10 cellular contexts compared by ENCODE assay signal in genomic region chr10:119401671-119402395, GRCh38.
DNase-seq lines count a peak whose midpoint lies in the region; ATAC-seq and TF ChIP-seq lines count a peak whose summit lies in the region.
"Had no signal": no experiment of that assay in that cellular context is flagged by ENCODE, and none has a peak within 500 bp of the region (broad histone marks: within the 10 kb centered on the region; RNA-seq: fewer than 3 reads in every experiment).

No MANE protein-coding gene starts in this region.

- DNase-seq in MG63 (peak; percentile 96), cardiac fibroblast (ENCODE audit: low read depth in 2 of 2) (peak; percentile 89 to 99), lower leg skin (ENCODE audit: low spot score in 2 of 2) (peak; percentile 79 to 94), upper lobe of right lung (no peak), NCI-H526 treated with DMSO at 0.1 percent for 48 hours (lab: John Stamatoyannopoulos, UW) (no peak), foreskin melanocyte (no peak), dorsolateral prefrontal cortex (no peak)
- no peak for DNase-seq in stimulated activated CD4-positive, alpha-beta T cell treated with anti-CD3 and anti-CD28 coated beads, Interleukin-4, amount 100 ng/mL, for 4 hours
- DNase-seq: caudate nucleus; NK-92 treated with Interleukin-12 subunit alpha and Interleukin-12 subunit beta, amount 100 ng/mL, for 24 hours had no signal

- WGBS in lower leg skin, 2 donors, result 43 to 50% methylated on average over 14 of the region's 14 CpGs

- H3K36me3 ChIP-seq in MG63 (no peaks in the 10 kb centered on the region), upper lobe of right lung (peaks cover 3% of the 10 kb centered on the region)

- TF ChIP-seq POLR2A in lower leg skin (IDR thresholded peaks at IDR 0.05), result no peak

- no peak for TF ChIP-seq CTCF in cardiac fibroblast (IDR thresholded peaks at IDR 0.05; ENCODE audit: low read depth, low read length)
- TF ChIP-seq CTCF in lower leg skin (IDR thresholded peaks at IDR 0.05), result no peak
- TF ChIP-seq CTCF in upper lobe of right lung (IDR thresholded peaks at IDR 0.05), result no peak
- no peak for TF ChIP-seq CTCF in dorsolateral prefrontal cortex (IDR thresholded peaks at IDR 0.05 in 54 of 56, conservative IDR thresholded peaks at IDR 0.05 in 2 of 56; ENCODE audit: low read depth in 1 of 56, partially characterized antibody in 56 of 56)

- H3K27ac ChIP-seq in upper lobe of right lung, result peak overlapping the region; percentile 26
- no peak overlapping the region for H3K27ac ChIP-seq in dorsolateral prefrontal cortex

- H3K9me3 ChIP-seq in MG63 (no peaks in the 10 kb centered on the region), upper lobe of right lung (no peaks in the 10 kb centered on the region)

- H3K4me1 ChIP-seq in upper lobe of right lung, result peaks cover 26% of the 10 kb centered on the region

- intact Hi-C loops in lower leg skin (cut with DNase I; ENCODE audit: low total_unique reads) (no loop called here), upper lobe of right lung (cut with DNase I) (no loop called here), dorsolateral prefrontal cortex (cut with DNase I) (no loop called here)

- H3K4me3 ChIP-seq in MG63 (no peak overlapping the region), cardiac fibroblast (replicated peaks in 1 of 2; ENCODE audit: low read depth in 2 of 2, low read length in 2 of 2) (no peak overlapping the region), lower leg skin (ENCODE audit: low read depth, poor library complexity, severe bottlenecking) (no peak overlapping the region), upper lobe of right lung (no peak overlapping the region), dorsolateral prefrontal cortex (no peak overlapping the region)

- H3K27me3 ChIP-seq in MG63 (no peaks in the 10 kb centered on the region), upper lobe of right lung (no peaks in the 10 kb centered on the region), dorsolateral prefrontal cortex (no peaks in the 10 kb centered on the region)

- ATAC-seq in upper lobe of right lung, result peak; percentile 53

Comparison
In these comparisons a context has a peak if more than half of its experiments do, and no peak if none do; other contexts are left out.
1. DNase-seq: peak in MG63 (single experiment), cardiac fibroblast (2 of 2) and lower leg skin (2 of 2); none in upper lobe of right lung (single experiment), NCI-H526 treated with DMSO at 0.1 percent for 48 hours (single experiment), foreskin melanocyte (single experiment), stimulated activated CD4-positive, alpha-beta T cell treated with anti-CD3 and anti-CD28 coated beads, Interleukin-4, amount 100 ng/mL, for 4 hours (0 of 2) and dorsolateral prefrontal cortex (0 of 10).